32 cellular contexts compared by ENCODE assay signal in genomic region chr5:62582198-62582597, GRCh38. TPM values are rescaled to one million over a fixed set of nuclear protein-coding genes. Genes with fewer than 3 reads are reported as not detected.
A peak's percentile ranks its signal among the peaks of the same experiment; 100 is the strongest.
DNase-seq lines count a peak whose midpoint lies in the region; ATAC-seq, FAIRE-seq and TF ChIP-seq lines count a peak whose summit lies in the region.
"Had no signal": no experiment of that assay in that cellular context is flagged by ENCODE, and none has a peak within 500 bp of the region (broad histone marks: within the 10 kb centered on the region; RNA-seq: fewer than 3 reads in every experiment).

No MANE protein-coding gene starts in this region.

- POLR2A ChIA-PET in naive thymus-derived CD4-positive, alpha-beta T cell (lab: Charles Lee) = no interaction called here
- POLR2A ChIA-PET in HepG2 (lab: Yijun Ruan, JAX) = no interaction called here

- TF ChIP-seq RAD21 in HepG2 (CRISPR knock-in tag; IDR thresholded peaks at IDR 0.05) = no peak

- peaks cover 6 to 15% of the 10 kb centered on the region in 2 donors for H3K4me1 ChIP-seq in naive thymus-derived CD4-positive, alpha-beta T cell (ENCODE audit: control insufficient read depth in 2 of 2, insufficient read depth in 2 of 2, low read length in 2 of 2)
- H3K4me1 ChIP-seq in HepG2 (ENCODE audit: insufficient read depth, low read length) (no peaks in the 10 kb centered on the region), left lung (peaks cover 0 to 26% of the 10 kb centered on the region in 2 donors)
- H3K4me1 ChIP-seq: colonic mucosa, Peyer's patch, transverse colon had no signal

- no peak overlapping the region for H2AFZ ChIP-seq in HepG2 (ENCODE audit: low read length)

- CTCF ChIA-PET in naive thymus-derived CD4-positive, alpha-beta T cell (lab: Charles Lee) = no interaction called here
- CTCF ChIA-PET in HepG2 (lab: Yijun Ruan, JAX; ENCODE audit: low intra/inter-chr PET ratio, low total read pairs) = no interaction called here

- peak; percentile 30 for ATAC-seq in naive thymus-derived CD4-positive, alpha-beta T cell
- no peak for ATAC-seq in HepG2
- no peak for ATAC-seq in left lung
- ATAC-seq: left ventricle myocardium superior had no signal

- H3K4me3 ChIP-seq in naive thymus-derived CD4-positive, alpha-beta T cell (ENCODE audit: low read length) = no peak overlapping the region
- H3K4me3 ChIP-seq in HepG2 (replicated peaks in 1 of 3; ENCODE audit: insufficient read depth in 1 of 3, low read depth in 2 of 3, low read length in 3 of 3) (no peak overlapping the region), left lung (no peak overlapping the region)
- H3K4me3 ChIP-seq: colonic mucosa, Peyer's patch, transverse colon had no signal

- peaks cover 0 to 23% (median 12%) of the 10 kb centered on the region in 5 donors for H3K36me3 Mint-ChIP-seq in naive thymus-derived CD4-positive, alpha-beta T cell
- H3K36me3 Mint-ChIP-seq: mesothelial cell of epicardium had no signal

- no peak overlapping the region for H3K9ac ChIP-seq in HepG2 (ENCODE audit: insufficient read depth, low read depth, low read length)

- peak overlapping the region in 8 of 9 donors; percentile 35 to 89 (median 78) for H3K27ac Mint-ChIP-seq in naive thymus-derived CD4-positive, alpha-beta T cell
- H3K27ac Mint-ChIP-seq: activated CD4-positive, alpha-beta T cell treated with anti-CD3 and anti-CD28 coated beads, Interleukin-2, amount 10 ng/mL, durations not matched to agents 24 days and 14 days; activated naive CD8-positive, alpha-beta T cell treated with anti-CD3 and anti-CD28 coated beads for 36 hours; mesothelial cell of epicardium had no signal

- H3K79me2 ChIP-seq in HepG2 (ENCODE audit: insufficient read depth, low read length) = no peaks in the 10 kb centered on the region

- no peaks in the 10 kb centered on the region for H3K9me3 ChIP-seq in naive thymus-derived CD4-positive, alpha-beta T cell (ENCODE audit: control insufficient read depth in 2 of 3, low read length in 3 of 3)
- H3K9me3 ChIP-seq in HepG2 (ENCODE audit: low read length) = no peaks in the 10 kb centered on the region
- no peaks in the 10 kb centered on the region for H3K9me3 ChIP-seq in left lung
- H3K9me3 ChIP-seq: colonic mucosa, Peyer's patch, transverse colon had no signal

- peak overlapping the region in 8 of 10 donors; percentile 56 to 79 (median 66) for H3K4me3 Mint-ChIP-seq in naive thymus-derived CD4-positive, alpha-beta T cell
- H3K4me3 Mint-ChIP-seq: activated CD4-positive, alpha-beta T cell treated with anti-CD3 and anti-CD28 coated beads, Interleukin-2, amount 10 ng/mL, durations not matched to agents 24 days and 14 days; activated naive CD8-positive, alpha-beta T cell treated with anti-CD3 and anti-CD28 coated beads for 36 hours; mesothelial cell of epicardium; naive B cell had no signal

- no peak overlapping the region for H3K4me2 ChIP-seq in HepG2 (ENCODE audit: low read depth, low read length)

- peaks cover 19 to 74% (median 49%) of the 10 kb centered on the region in 7 donors for H3K4me1 Mint-ChIP-seq in naive thymus-derived CD4-positive, alpha-beta T cell

- peak overlapping the region; percentile 32 for H3K27ac ChIP-seq in naive thymus-derived CD4-positive, alpha-beta T cell (ENCODE audit: low read depth, low read length)
- H3K27ac ChIP-seq in HepG2 (ENCODE audit: extremely low read length, insufficient read depth, low read length) = no peak overlapping the region
- no peak overlapping the region for H3K27ac ChIP-seq in left lung
- H3K27ac ChIP-seq: colonic mucosa, HL-60, Peyer's patch, transverse colon had no signal

- no peaks in the 10 kb centered on the region for H3K36me3 ChIP-seq in naive thymus-derived CD4-positive, alpha-beta T cell (ENCODE audit: control insufficient read depth in 2 of 3, insufficient read depth in 3 of 3, low read length in 3 of 3)
- H3K36me3 ChIP-seq in HepG2 (replicated peaks in 1 of 2; ENCODE audit: control insufficient read depth in 1 of 2, insufficient read depth in 2 of 2, low read length in 2 of 2) (peaks cover 0 to 13% of the 10 kb centered on the region in 2 experiments; a peak in 4 of 5 replicates), left lung (no peaks in the 10 kb centered on the region)
- H3K36me3 ChIP-seq: colonic mucosa, transverse colon had no signal

- TF ChIP-seq EP300 in HepG2 (IDR thresholded peaks at IDR 0.05; ENCODE audit: low read depth in 2 of 2, low read length in 2 of 2) (no peak), HepG2 (CRISPR knock-in tag; IDR thresholded peaks at IDR 0.05; ENCODE audit: borderline replicate concordance) (no peak)

- no TSS peak for BruUV-seq in HepG2 (replicated peaks; lab: Mats Ljungman, UMichigan)

- no peaks in the 10 kb centered on the region for H3K27me3 Mint-ChIP-seq in naive thymus-derived CD4-positive, alpha-beta T cell
- H3K27me3 Mint-ChIP-seq: activated CD4-positive, alpha-beta T cell treated with anti-CD3 and anti-CD28 coated beads, Interleukin-2, amount 10 ng/mL, durations not matched to agents 24 days and 14 days; activated naive CD8-positive, alpha-beta T cell treated with anti-CD3 and anti-CD28 coated beads for 36 hours; naive B cell had no signal

- TF ChIP-seq CTCF in HepG2 (CRISPR knock-in tag; IDR thresholded peaks at IDR 0.05) (no peak), left lung (IDR thresholded peaks at IDR 0.05) (no peak)

- in situ Hi-C loops in HepG2 (cut with HindIII; ENCODE audit: extremely low pct_ligation_motif_present, low pct_unique_long_range_greater_than_20kb) = no loop called here

- 100% methylated on average over 3 of the region's 3 CpGs for WGBS in HepG2 (ENCODE audit: low lambda C conversion rate)

- H3K27me3 ChIP-seq in naive thymus-derived CD4-positive, alpha-beta T cell (ENCODE audit: control insufficient read depth in 2 of 2, insufficient read depth in 2 of 2, low read length in 2 of 2) = no peaks in the 10 kb centered on the region
- H3K27me3 ChIP-seq in HepG2 (ENCODE audit: control insufficient read depth in 1 of 2, insufficient read depth in 2 of 2, low read length in 2 of 2) (no peaks in the 10 kb centered on the region), left lung (no peaks in the 10 kb centered on the region)
- H3K27me3 ChIP-seq: colonic mucosa, Peyer's patch, transverse colon had no signal

- TF ChIP-seq POLR2A in H54 (IDR thresholded peaks at IDR 0.05; ENCODE audit: low read depth, low read length) = no peak
- no peak for TF ChIP-seq POLR2A in HepG2 (IDR thresholded peaks at IDR 0.05; ENCODE audit: insufficient read depth in 1 of 2, low read depth in 2 of 2, low read length in 2 of 2)

- no peaks in the 10 kb centered on the region for H3K9me3 Mint-ChIP-seq in naive thymus-derived CD4-positive, alpha-beta T cell
- H3K9me3 Mint-ChIP-seq: activated CD4-positive, alpha-beta T cell treated with anti-CD3 and anti-CD28 coated beads, Interleukin-2, amount 10 ng/mL, durations not matched to agents 24 days and 14 days; activated naive CD8-positive, alpha-beta T cell treated with anti-CD3 and anti-CD28 coated beads for 36 hours; mesothelial cell of epicardium; naive B cell had no signal

- peak; percentile 52 for FAIRE-seq in H54 (lab: Jason Lieb, UNC)
- no peak for FAIRE-seq in HepG2 (lab: Jason Lieb, UNC)
- FAIRE-seq: keratinocyte had no signal

- DNase-seq in AG20443 (ENCODE audit: low spot score) (peak; percentile 10), H54 (ENCODE audit: insufficient read length, low spot score) (no peak), dermis blood vessel endothelial cell (peak; percentile 56), UCSD-AML1 (lab: John Stamatoyannopoulos, UW; ENCODE audit: unreplicated experiment) (no peak), HepG2 (ENCODE audit: low spot score) (no peak), left lung (no peak), NCI-H1417 (lab: John Stamatoyannopoulos, UW) (no peak)
- no peak for DNase-seq in naive thymus-derived CD4-positive, alpha-beta T cell
- DNase-seq: ACHN; activated CD4-positive, alpha-beta T cell treated with anti-CD3 and anti-CD28 coated beads, Interleukin-2, amount 10 ng/mL, durations not matched to agents 24 days and 14 days; activated gamma-delta T cell; activated naive CD8-positive, alpha-beta T cell treated with anti-CD3 and anti-CD28 coated beads for 36 hours; aorta; colonic mucosa; effector CD8-positive, alpha-beta T cell; GDM1; H7; head of caudate nucleus; KG1; left ventricle myocardium superior; naive B cell; NCI-H1436 treated with DMSO at 0.1 percent for 48 hours; NCI-H2081 treated with DMSO at 0.1 percent for 48 hours; NCI-H345; occipital lobe; Peyer's patch; SIG-M5; stimulated activated CD4-positive, alpha-beta T cell treated with anti-CD3 and anti-CD28 coated beads, Interleukin-4, amount 100 ng/mL, for 24 hours; transverse colon had no signal

- no peaks in the 10 kb centered on the region for H4K20me1 ChIP-seq in HepG2 (ENCODE audit: insufficient read depth, low read length)

- intact Hi-C loops in naive thymus-derived CD4-positive, alpha-beta T cell (cut with micrococcal nuclease) = loop anchor here in 1 of 2 donors (2.0 kb wide), 1 partner anchor 21 kb away; no protein-coding TSS in a partner anchor
- intact Hi-C loops in HepG2 (cut with micrococcal nuclease; ENCODE audit: unreplicated experiment) = no loop called here
- intact Hi-C loops in left lung (cut with DNase I) = no loop called here

RNA-seq across cellular contexts. Expression of gene LRRC70, which starts 3.6 kb away (rescaled TPM):
- 48.4 and 60.8 TPM in 2 replicates for total RNA-seq in dermis blood vessel endothelial cell
- 10 to 100 TPM in 1 of 5 experiments, 1 to 10 TPM in 3, under 1 TPM in 1; 0.89 to 13.0 (median 2.1) TPM for total RNA-seq in naive thymus-derived CD4-positive, alpha-beta T cell
- polyA plus RNA-seq in naive thymus-derived CD4-positive, alpha-beta T cell = 1 to 10 TPM; 2.0 TPM
- 0.31 and 0.71 TPM in 2 replicates for total RNA-seq in HepG2 (2016; rRNA removed; fragmentation: Illumina TruSeq; extraction: Trizol)
- total RNA-seq in HepG2 (2016; cell fraction: cytosol; rRNA removed; fragmentation: Illumina TruSeq; extraction: Trizol; ENCODE audit: low read depth) = 0.35 TPM in 1 of 2 replicates, not detected in the other
- total RNA-seq in HepG2 (2016; cell fraction: insoluble cytoplasmic fraction; rRNA removed; fragmentation: Illumina TruSeq; extraction: Trizol) = 0.40 and 0.69 TPM in 2 replicates
- total RNA-seq in HepG2 (2016; cell fraction: membrane; rRNA removed; fragmentation: Illumina TruSeq; extraction: Trizol) = 0.10 and 0.12 TPM in 2 replicates
- 9.5 and 9.6 TPM in 2 replicates for total RNA-seq in HepG2 (2016; cell fraction: nucleus; rRNA removed; fragmentation: Illumina TruSeq; extraction: Trizol)
- polyA plus RNA-seq in HepG2 (2011; rRNA removed) = 0.05 and 0.43 TPM in 2 replicates
- polyA plus RNA-seq in HepG2 (2011; cell fraction: cytosol; rRNA removed) = 0.05 TPM in 2 replicates
- polyA plus RNA-seq in HepG2 (2011; cell fraction: nucleus; rRNA removed) = 0.66 and 0.81 TPM in 2 replicates
- polyA plus RNA-seq in HepG2 (2012) = 0.08 and 0.46 TPM in 2 replicates
- not detected in 2 replicates for polyA plus RNA-seq in HepG2 (2016; cell fraction: cytosol; fragmentation: Illumina TruSeq; extraction: Trizol; ENCODE audit: low read depth)
- 0.53 and 0.57 TPM in 2 replicates for polyA plus RNA-seq in HepG2 (2016; cell fraction: insoluble cytoplasmic fraction; fragmentation: Illumina TruSeq; extraction: Trizol; ENCODE audit: low read depth)
- not detected in 2 replicates for polyA plus RNA-seq in HepG2 (2016; cell fraction: membrane; fragmentation: Illumina TruSeq; extraction: Trizol; ENCODE audit: low read depth)
- polyA plus RNA-seq in HepG2 (2016; cell fraction: nucleus; fragmentation: Illumina TruSeq; extraction: Trizol; ENCODE audit: insufficient read depth, low read depth) = 2.7 and 2.8 TPM in 2 replicates
- polyA minus RNA-seq in HepG2 (2011; rRNA and poly(A)+ RNA removed; ENCODE audit: low replicate concordance) = 0.94 and 1.7 TPM in 2 replicates
- not detected in 2 replicates for polyA minus RNA-seq in HepG2 (2011; cell fraction: cytosol; rRNA and poly(A)+ RNA removed)
- 11.4 and 14.0 TPM in 2 replicates for polyA minus RNA-seq in HepG2 (2011; cell fraction: nucleus; rRNA and poly(A)+ RNA removed)
- total RNA-seq in left lung = 1 to 10 TPM; 1.1 to 5.7 TPM

Comparison
In these comparisons a context has a peak if more than half of its experiments do, and no peak if none do; other contexts are left out.
1. DNase-seq: peak in AG20443 (single experiment) and dermis blood vessel endothelial cell (single experiment); none in H54 (single experiment), naive thymus-derived CD4-positive, alpha-beta T cell (0 of 9), UCSD-AML1 (single experiment), HepG2 (single experiment), left lung (0 of 2) and NCI-H1417 (0 of 3).